ENCODE assay signal across 1 cellular context in genomic region chr4:38160487-38161207, GRCh38.
TF ChIP-seq lines count a peak whose summit lies in the region.

No MANE protein-coding gene starts in this region.

TF ChIP-seq in HEK293, 187 proteins besides CTCF, POLR2A, EP300 and RAD21 (continued from another document):
- no peak for TF ChIP-seq ZBTB49 (tag by site-specific recombination; IDR thresholded peaks at IDR 0.05; ENCODE audit: low read depth)
- TF ChIP-seq ZBTB20 (tag by site-specific recombination; IDR thresholded peaks at IDR 0.05), result no peak
- TF ChIP-seq ZNF561 (tag by site-specific recombination; IDR thresholded peaks at IDR 0.05; ENCODE audit: borderline replicate concordance), result no peak
- no peak for TF ChIP-seq ZNF501 (tag by site-specific recombination; IDR thresholded peaks at IDR 0.05)
- no peak for TF ChIP-seq ZNF10 (tag by site-specific recombination; IDR thresholded peaks at IDR 0.05)
- TF ChIP-seq GLIS1 (tag by site-specific recombination; IDR thresholded peaks at IDR 0.05), result no peak
- TF ChIP-seq ZBTB17 (tag by site-specific recombination; IDR thresholded peaks at IDR 0.05), result peak; percentile 43
- TF ChIP-seq ZNF341 (tag by site-specific recombination; IDR thresholded peaks at IDR 0.05; ENCODE audit: low read depth), result peak; percentile 87
- TF ChIP-seq ZNF596 (tag by site-specific recombination; IDR thresholded peaks at IDR 0.05), result no peak
- no peak for TF ChIP-seq ZNF140 (tag by site-specific recombination; IDR thresholded peaks at IDR 0.05)
- no peak for TF ChIP-seq ZFP41 (tag by site-specific recombination; IDR thresholded peaks at IDR 0.05; ENCODE audit: borderline replicate concordance)
- no peak for TF ChIP-seq ZNF169 (tag by site-specific recombination; IDR thresholded peaks at IDR 0.05)
- no peak for TF ChIP-seq ZNF692 (tag by site-specific recombination; IDR thresholded peaks at IDR 0.05)
